ENCODE assay signal across 8 cellular contexts in genomic region chr6:1424306-1424927, GRCh38. TPM values are rescaled to one million over a fixed set of nuclear protein-coding genes. Genes with fewer than 3 reads are reported as not detected.
DNase-seq lines count a peak whose midpoint lies in the region; ATAC-seq and TF ChIP-seq lines count a peak whose summit lies in the region.
"Had no signal": no experiment of that assay in that cellular context is flagged by ENCODE, and none has a peak within 500 bp of the region (broad histone marks: within the 10 kb centered on the region; RNA-seq: fewer than 3 reads in every experiment).

No MANE protein-coding gene starts in this region.

- no peaks in the 10 kb centered on the region for H3K4me1 ChIP-seq in naive thymus-derived CD4-positive, alpha-beta T cell (ENCODE audit: control insufficient read depth in 2 of 2, insufficient read depth in 2 of 2, low read length in 2 of 2)

- H3K4me3 ChIP-seq in HFF-Myc (replicated peaks; ENCODE audit: low read depth, low read length): no peak overlapping the region
- H3K4me3 ChIP-seq in naive thymus-derived CD4-positive, alpha-beta T cell (ENCODE audit: low read length): no peak overlapping the region

- intact Hi-C loops in naive thymus-derived CD4-positive, alpha-beta T cell (cut with micrococcal nuclease): no loop called here

- H3K27ac Mint-ChIP-seq in naive thymus-derived CD4-positive, alpha-beta T cell: peak overlapping the region in 1 of 9 donors; percentile 78

- H3K27ac ChIP-seq in naive thymus-derived CD4-positive, alpha-beta T cell (ENCODE audit: low read depth, low read length): no peak overlapping the region

- ATAC-seq in naive thymus-derived CD4-positive, alpha-beta T cell: peak; percentile 61
- ATAC-seq in HG03175 (IDR thresholded peaks at IDR 0.05; ENCODE audit: unreplicated experiment): no peak
- ATAC-seq in HG02973 (IDR thresholded peaks at IDR 0.05; ENCODE audit: unreplicated experiment): no peak

- TF ChIP-seq CTCF in HFF-Myc (IDR thresholded peaks at IDR 0.05; ENCODE audit: low read depth, low read length, missing control alignments): peak; percentile 87

- peaks cover 0 to 7% (median 3%) of the 10 kb centered on the region in 7 donors for H3K4me1 Mint-ChIP-seq in naive thymus-derived CD4-positive, alpha-beta T cell

- CTCF ChIA-PET in naive thymus-derived CD4-positive, alpha-beta T cell (lab: Charles Lee): interaction anchor here (0.6 kb wide), 1 partner anchor 814 kb away, joined by 3 read pairs; no protein-coding TSS in a partner anchor

- peaks cover 0 to 15% (median 7%) of the 10 kb centered on the region in 11 donors for H3K9me3 Mint-ChIP-seq in naive thymus-derived CD4-positive, alpha-beta T cell

- in situ Hi-C loops in SK-MEL-5 (cut with HindIII; ENCODE audit: low pct_unique_long_range_greater_than_20kb, low sequenced_read_pairs): no loop called here

- H3K4me3 Mint-ChIP-seq in naive thymus-derived CD4-positive, alpha-beta T cell: peak overlapping the region in 1 of 10 donors; percentile 51

- POLR2A ChIA-PET in naive thymus-derived CD4-positive, alpha-beta T cell (lab: Charles Lee): no interaction called here

- DNase-seq in Daoy (ENCODE audit: low read depth): peak; percentile 73
- no peak for DNase-seq in HFF-Myc (ENCODE audit: extremely low read depth, low read depth)
- peak; percentile 88 for DNase-seq in SK-MEL-5 (ENCODE audit: low read depth, low spot score)
- peak; percentile 86 for DNase-seq in epidermal melanocyte (ENCODE audit: insufficient read length, low spot score)
- no peak for DNase-seq in naive thymus-derived CD4-positive, alpha-beta T cell

- no peaks in the 10 kb centered on the region for H3K9me3 ChIP-seq in naive thymus-derived CD4-positive, alpha-beta T cell (ENCODE audit: control insufficient read depth in 2 of 3, low read length in 3 of 3)

- peaks cover 16 to 52% (median 46%) of the 10 kb centered on the region in 5 donors for H3K27me3 Mint-ChIP-seq in naive thymus-derived CD4-positive, alpha-beta T cell

- H3K27me3 ChIP-seq in naive thymus-derived CD4-positive, alpha-beta T cell (ENCODE audit: control insufficient read depth in 2 of 2, insufficient read depth in 2 of 2, low read length in 2 of 2): no peaks in the 10 kb centered on the region

- peaks cover 0 to 5% (median 0%) of the 10 kb centered on the region in 5 donors for H3K36me3 Mint-ChIP-seq in naive thymus-derived CD4-positive, alpha-beta T cell

- no peaks in the 10 kb centered on the region for H3K36me3 ChIP-seq in naive thymus-derived CD4-positive, alpha-beta T cell (ENCODE audit: control insufficient read depth in 2 of 3, insufficient read depth in 3 of 3, low read length in 3 of 3)

RNA-seq across cellular contexts. Expression of gene FOXF2, which starts 35.0 kb away (rescaled TPM):
- 1.6 and 2.7 TPM in 2 replicates for total RNA-seq in Daoy (2014; rRNA removed; shearing (Covaris generic))
- total RNA-seq in SK-MEL-5 (2014; rRNA removed; shearing (Covaris generic)): 3.8 and 6.0 TPM in 2 replicates
- polyA plus RNA-seq in SK-MEL-5 (2015; cell fraction: cytosol; rRNA removed): 11.2 and 12.2 TPM in 2 replicates
- polyA plus RNA-seq in SK-MEL-5 (2015; cell fraction: nucleus; rRNA removed): 4.4 and 6.3 TPM in 2 replicates
- total RNA-seq in naive thymus-derived CD4-positive, alpha-beta T cell: not detected
- polyA plus RNA-seq in naive thymus-derived CD4-positive, alpha-beta T cell: not detected
- total RNA-seq: pulmonary artery endothelial cell had no signal

Comparison
In these comparisons a context has a peak if more than half of its experiments do, and no peak if none do; other contexts are left out.
1. DNase-seq: peak in Daoy (single experiment), SK-MEL-5 (single experiment) and epidermal melanocyte (single experiment); none in HFF-Myc (single experiment) and naive thymus-derived CD4-positive, alpha-beta T cell (0 of 9).